ENCODE assay signal across 8 cellular contexts in genomic region chr7:23696916-23697441, GRCh38. TPM values are rescaled to one million over a fixed set of nuclear protein-coding genes. Genes with fewer than 3 reads are reported as not detected.
DNase-seq lines count a peak whose midpoint lies in the region; ATAC-seq lines count a peak whose summit lies in the region.

No MANE protein-coding gene starts in this region.

- H3K4me3 ChIP-seq in SJSA1 (no peak overlapping the region), right cardiac atrium (ENCODE audit: low read length) (no peak overlapping the region)

- no peak for ATAC-seq in activated CD4-positive, CD25-positive, alpha-beta regulatory T cell treated with anti-CD3 and anti-CD28 coated beads, Interleukin-2, amount 50 U/mL, for 24 hours
- ATAC-seq in HG03571 (IDR thresholded peaks at IDR 0.05; ENCODE audit: unreplicated experiment), result peak; percentile 83
- peak; percentile 38 to 39 for ATAC-seq in right cardiac atrium

- H3K9me3 ChIP-seq in SJSA1 (replicated peaks) (no peaks in the 10 kb centered on the region), right cardiac atrium (ENCODE audit: control insufficient read depth, low read length) (no peaks in the 10 kb centered on the region)

- no peak overlapping the region for H3K27ac ChIP-seq in SJSA1
- no peak overlapping the region for H3K27ac ChIP-seq in right cardiac atrium (ENCODE audit: low read length)

- H3K4me1 ChIP-seq in SJSA1 (replicated peaks) (peaks cover 10% of the 10 kb centered on the region; the same call in 1 of the 2 replicates), right cardiac atrium (ENCODE audit: control insufficient read depth, insufficient read depth, low read length) (no peaks in the 10 kb centered on the region)

- DNase-seq in activated CD4-positive, CD25-positive, alpha-beta regulatory T cell (lab: John Stamatoyannopoulos, UW), result peak in 3 of 4 experiments; percentile 17 to 23 (median 19)
- peak; percentile 57 to 76 for DNase-seq in SJSA1 (ENCODE audit: low read depth in 1 of 2, low spot score in 2 of 2)
- DNase-seq in activated naive CD4-positive, alpha-beta T cell treated with Interleukin-2 at 50 U/mL for 16 hours, result peak; percentile 56
- DNase-seq in right cardiac atrium, result peak; percentile 50 to 77 (median 76)
- DNase-seq in stimulated activated CD4-positive, alpha-beta T cell treated with anti-CD3 and anti-CD28 coated beads, Interleukin-1b, Interleukin-23, amount 100 ng/mL, for 4 hours (ENCODE audit: low read depth in 2 of 2), result peak; percentile 28 to 42
- DNase-seq in NCI-H526 treated with DMSO at 0.1 percent for 48 hours (lab: John Stamatoyannopoulos, UW), result no peak

- 30% methylated on average over 7 of the region's 7 CpGs for WGBS in right cardiac atrium

- intact Hi-C loops in right cardiac atrium (cut with DNase I), result no loop called here

- H3K27me3 ChIP-seq in SJSA1 (replicated peaks) (no peaks in the 10 kb centered on the region), right cardiac atrium (ENCODE audit: control insufficient read depth, insufficient read depth) (no peaks in the 10 kb centered on the region)

- no peaks in the 10 kb centered on the region; the same call in 1 of the 2 replicates for H3K36me3 ChIP-seq in SJSA1

RNA-seq across cellular contexts. Expression of gene STK31, which starts 13.0 kb away (rescaled TPM):
- total RNA-seq in SJSA1 (2014; rRNA removed; shearing (Covaris generic)), result 0.06 and 0.58 TPM in 2 replicates
- total RNA-seq in right cardiac atrium, result under 1 TPM in 3 of 4 donors, not detected in 1; 0.24 to 0.47 (median 0.28) TPM
- polyA plus RNA-seq in right cardiac atrium, result 0.09 TPM

RNA-seq across cellular contexts. Expression of gene FAM221A, which starts 17.0 kb away (rescaled TPM):
- total RNA-seq in SJSA1 (2014; rRNA removed; shearing (Covaris generic)), result 2.3 and 7.2 TPM in 2 replicates
- 1 to 10 TPM; 3.7 to 5.6 (median 4.9) TPM for total RNA-seq in right cardiac atrium
- 3.6 TPM for polyA plus RNA-seq in right cardiac atrium

Comparison
In these comparisons a context has a peak if more than half of its experiments do, and no peak if none do; other contexts are left out.
1. ATAC-seq: peak in HG03571 (single experiment) and right cardiac atrium (2 of 2); none in activated CD4-positive, CD25-positive, alpha-beta regulatory T cell treated with anti-CD3 and anti-CD28 coated beads, Interleukin-2, amount 50 U/mL, for 24 hours (0 of 2).